Comparison of ENCODE assay signal across 26 cellular contexts in genomic region chr4:28369504-28369903, GRCh38.
DNase-seq lines count a peak whose midpoint lies in the region; FAIRE-seq and TF ChIP-seq lines count a peak whose summit lies in the region.
"Had no signal": no experiment of that assay in that cellular context is flagged by ENCODE, and none has a peak within 500 bp of the region (broad histone marks: within the 10 kb centered on the region; RNA-seq: fewer than 3 reads in every experiment).

No MANE protein-coding gene starts in this region.

- peak overlapping the region; percentile 40 for H3K4me2 ChIP-seq in mammary epithelial cell (ENCODE audit: insufficient read depth, low read depth, low read length)
- H3K4me2 ChIP-seq: A549, smooth muscle cell had no signal

- H3K9ac ChIP-seq in mammary epithelial cell (ENCODE audit: insufficient read depth, low read length) = no peak overlapping the region

- CTCF ChIA-PET in mammary epithelial cell (lab: Charles Lee; ENCODE audit: low non-redundant PET) = no interaction called here
- CTCF ChIA-PET in activated naive CD4-positive, alpha-beta T cell treated with anti-CD3 and anti-CD28 coated beads, Interleukin-2, amount 10 ng/mL, durations not matched to agents 7 days and 5 days (lab: Charles Lee) = no interaction called here

- peak overlapping the region; percentile 81 for H3K27ac ChIP-seq in mammary epithelial cell (ENCODE audit: insufficient read depth, low read depth, low read length)
- H3K27ac ChIP-seq: A549, dorsolateral prefrontal cortex had no signal

- no peaks in the 10 kb centered on the region for H4K20me1 ChIP-seq in mammary epithelial cell (ENCODE audit: insufficient read depth, low read length)

- dilution Hi-C loops in mammary epithelial cell (cut with HindIII; ENCODE audit: low sequenced_read_pairs) = no loop called here

- peaks cover 14% of the 10 kb centered on the region for H3K4me1 ChIP-seq in mammary epithelial cell (ENCODE audit: insufficient read depth, low read length)
- H3K4me1 ChIP-seq: A549 had no signal

- peaks cover 2% of the 10 kb centered on the region for H3K9me3 ChIP-seq in mammary epithelial cell (replicated peaks; ENCODE audit: insufficient read depth, low read length)
- H3K9me3 ChIP-seq: A549 had no signal

- H3K4me3 Mint-ChIP-seq in activated naive CD4-positive, alpha-beta T cell treated with anti-CD3 and anti-CD28 coated beads, Interleukin-2, amount 10 ng/mL, durations not matched to agents 7 days and 5 days = no peak overlapping the region
- H3K4me3 Mint-ChIP-seq: activated CD8-positive, alpha-beta memory T cell treated with anti-CD3 and anti-CD28 coated beads, Interleukin-2, amount 10 ng/mL, durations not matched to agents 7 days and 5 days; activated naive CD8-positive, alpha-beta T cell treated with anti-CD3 and anti-CD28 coated beads, Interleukin-2, amount 50 U/mL, for 24 hours; activated T-cell treated with anti-CD3 and anti-CD28 coated beads, Interleukin-2, amount 50 U/mL, for 72 hours; CD4-positive, alpha-beta T cell; H9; memory B cell; neural crest cell had no signal

- H3K27me3 ChIP-seq in mammary epithelial cell (ENCODE audit: insufficient read depth, low read length) = no peaks in the 10 kb centered on the region
- H3K27me3 ChIP-seq: dorsolateral prefrontal cortex had no signal

- peak overlapping the region; percentile 44 for H2AFZ ChIP-seq in mammary epithelial cell (ENCODE audit: low read depth, low read length)

- no peak overlapping the region for H3K4me3 ChIP-seq in mammary epithelial cell (replicated peaks in 1 of 3; ENCODE audit: insufficient read depth in 1 of 3, low read depth in 2 of 3, low read length in 3 of 3)
- H3K4me3 ChIP-seq: A549, dorsolateral prefrontal cortex, GM12878, smooth muscle cell had no signal

- DNase-seq in EH (ENCODE audit: low read depth) (peak; percentile 48), M059J (ENCODE audit: low read depth) (peak; percentile 5), mammary epithelial cell (peak; percentile 73), iris pigment epithelial cell (ENCODE audit: low read depth) (peak; percentile 59), NCI-H748 treated with DMSO at 0.1 percent for 48 hours (lab: John Stamatoyannopoulos, UW) (no peak), GM19239 (ENCODE audit: insufficient read length, low spot score) (no peak)
- DNase-seq in activated CD4-positive, alpha-beta T cell treated with anti-CD3 and anti-CD28 coated beads, Interleukin-2, amount 50 U/mL, for 48 hours = no peak
- DNase-seq in activated naive CD4-positive, alpha-beta T cell treated with anti-CD3 and anti-CD28 coated beads, Interleukin-2, amount 10 ng/mL, durations not matched to agents 7 days and 5 days = no peak
- DNase-seq: activated CD8-positive, alpha-beta memory T cell treated with anti-CD3 and anti-CD28 coated beads, Interleukin-2, amount 10 ng/mL, durations not matched to agents 7 days and 5 days; activated naive CD8-positive, alpha-beta T cell treated with anti-CD3 and anti-CD28 coated beads, Interleukin-2, amount 50 U/mL, for 24 hours; activated T-cell treated with anti-CD3 and anti-CD28 coated beads, Interleukin-2, amount 50 U/mL, for 72 hours; CD4-positive, alpha-beta T cell; dorsolateral prefrontal cortex; H9; hypothalamus; KG1; NCI-H1417 treated with DMSO at 0.1 percent for 48 hours; NCI-H2081 treated with DMSO at 0.1 percent for 48 hours; NCI-H345; stimulated activated naive CD4-positive, alpha-beta T cell had no signal

- no peaks in the 10 kb centered on the region for H3K4me1 Mint-ChIP-seq in activated naive CD4-positive, alpha-beta T cell treated with anti-CD3 and anti-CD28 coated beads, Interleukin-2, amount 10 ng/mL, durations not matched to agents 7 days and 5 days
- H3K4me1 Mint-ChIP-seq: activated CD8-positive, alpha-beta memory T cell treated with anti-CD3 and anti-CD28 coated beads, Interleukin-2, amount 10 ng/mL, durations not matched to agents 7 days and 5 days; activated naive CD8-positive, alpha-beta T cell treated with anti-CD3 and anti-CD28 coated beads, Interleukin-2, amount 50 U/mL, for 24 hours; memory B cell had no signal

- FAIRE-seq in GM19239 (lab: Jason Lieb, UNC) = no peak
- FAIRE-seq: A549, D721Med, GM12878 had no signal

- no TSS peak for BruUV-seq in mammary epithelial cell (replicated peaks; lab: Mats Ljungman, UMichigan)

- 46% methylated on average over 1 of the region's 1 CpG for WGBS in mammary epithelial cell (ENCODE audit: low coverage, missing lambda C conversion rate)

- H3K79me2 ChIP-seq in mammary epithelial cell (ENCODE audit: insufficient read depth, low read length) = no peaks in the 10 kb centered on the region

- TF ChIP-seq CTCF in mammary epithelial cell (conservative IDR thresholded peaks at IDR 0.05 in 1 of 2, IDR thresholded peaks at IDR 0.05 in 1 of 2; ENCODE audit: extremely low read depth in 1 of 2, insufficient read depth in 1 of 2, low read depth in 1 of 2, low read length in 2 of 2) = no peak

- no peak overlapping the region for H3K27ac Mint-ChIP-seq in activated naive CD4-positive, alpha-beta T cell treated with anti-CD3 and anti-CD28 coated beads, Interleukin-2, amount 10 ng/mL, durations not matched to agents 7 days and 5 days
- H3K27ac Mint-ChIP-seq: activated CD8-positive, alpha-beta memory T cell treated with anti-CD3 and anti-CD28 coated beads, Interleukin-2, amount 10 ng/mL, durations not matched to agents 7 days and 5 days; activated naive CD8-positive, alpha-beta T cell treated with anti-CD3 and anti-CD28 coated beads, Interleukin-2, amount 50 U/mL, for 24 hours; activated T-cell treated with anti-CD3 and anti-CD28 coated beads, Interleukin-2, amount 50 U/mL, for 72 hours; CD4-positive, alpha-beta T cell; H9; memory B cell had no signal

- peaks cover 6% of the 10 kb centered on the region for H3K9me3 Mint-ChIP-seq in activated naive CD4-positive, alpha-beta T cell treated with anti-CD3 and anti-CD28 coated beads, Interleukin-2, amount 10 ng/mL, durations not matched to agents 7 days and 5 days
- H3K9me3 Mint-ChIP-seq: H9, memory B cell had no signal

- in situ Hi-C loops in mammary epithelial cell (cut with MboI; ENCODE audit: low sequenced_read_pairs in 2 of 2) = no loop called here

- intact Hi-C loops in mammary epithelial cell (cut with micrococcal nuclease) = no loop called here

- H3K36me3 ChIP-seq in mammary epithelial cell (ENCODE audit: insufficient read depth, low read length) = peaks cover 2% of the 10 kb centered on the region

- H3K27me3 Mint-ChIP-seq in activated naive CD4-positive, alpha-beta T cell treated with anti-CD3 and anti-CD28 coated beads, Interleukin-2, amount 10 ng/mL, durations not matched to agents 7 days and 5 days = no peaks in the 10 kb centered on the region
- H3K27me3 Mint-ChIP-seq: activated CD8-positive, alpha-beta memory T cell treated with anti-CD3 and anti-CD28 coated beads, Interleukin-2, amount 10 ng/mL, durations not matched to agents 7 days and 5 days; activated naive CD8-positive, alpha-beta T cell treated with anti-CD3 and anti-CD28 coated beads, Interleukin-2, amount 50 U/mL, for 24 hours; CD4-positive, alpha-beta T cell; memory B cell had no signal

- no peaks in the 10 kb centered on the region for H3K36me3 Mint-ChIP-seq in activated naive CD4-positive, alpha-beta T cell treated with anti-CD3 and anti-CD28 coated beads, Interleukin-2, amount 10 ng/mL, durations not matched to agents 7 days and 5 days
- H3K36me3 Mint-ChIP-seq: activated CD8-positive, alpha-beta memory T cell treated with anti-CD3 and anti-CD28 coated beads, Interleukin-2, amount 10 ng/mL, durations not matched to agents 7 days and 5 days; memory B cell had no signal

Comparison
In these comparisons a context has a peak if more than half of its experiments do, and no peak if none do; other contexts are left out.
1. DNase-seq: peak in EH (single experiment), M059J (single experiment), mammary epithelial cell (single experiment) and iris pigment epithelial cell (single experiment); none in NCI-H748 treated with DMSO at 0.1 percent for 48 hours (single experiment), activated CD4-positive, alpha-beta T cell treated with anti-CD3 and anti-CD28 coated beads, Interleukin-2, amount 50 U/mL, for 48 hours (0 of 2), GM19239 (single experiment) and activated naive CD4-positive, alpha-beta T cell treated with anti-CD3 and anti-CD28 coated beads, Interleukin-2, amount 10 ng/mL, durations not matched to agents 7 days and 5 days (single experiment).